Comparison of ENCODE assay signal across 10 cellular contexts in the genomic region with DNA sequence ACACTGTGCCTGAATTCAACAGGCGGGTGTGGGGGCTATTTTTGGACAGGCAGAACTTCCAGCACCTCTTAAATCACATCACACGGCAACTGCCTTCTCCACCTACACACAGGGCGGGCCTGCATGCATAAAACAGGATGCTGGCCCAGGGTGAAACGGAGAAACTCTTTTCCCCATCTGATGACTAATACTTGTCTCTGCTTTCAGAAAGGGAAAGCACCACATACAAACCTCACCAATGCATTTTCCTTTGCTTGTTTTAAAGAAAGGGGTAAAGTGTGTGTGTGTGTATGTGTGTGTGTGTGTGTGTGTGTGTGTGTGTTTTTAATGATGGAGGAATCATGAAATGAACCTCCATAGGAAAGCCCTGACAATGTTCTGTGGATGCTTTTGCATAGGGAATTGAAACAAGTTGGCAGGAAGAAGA. TPM values are rescaled to one million over a fixed set of nuclear protein-coding genes. Genes with fewer than 3 reads are reported as not detected.
A peak's percentile ranks its signal among the peaks of the same experiment; 100 is the strongest.
DNase-seq lines count a peak whose midpoint lies in the region; ATAC-seq and TF ChIP-seq lines count a peak whose summit lies in the region.
"Had no signal": no experiment of that assay in that cellular context is flagged by ENCODE, and none has a peak within 500 bp of the region (broad histone marks: within the 10 kb centered on the region; RNA-seq: fewer than 3 reads in every experiment).

No MANE protein-coding gene starts in this region.

- H3K27me3 ChIP-seq in GM23248 (replicated peaks; ENCODE audit: insufficient read depth) (no peaks in the 10 kb centered on the region), thyroid gland (no peaks in the 10 kb centered on the region)
- no peaks in the 10 kb centered on the region for H3K27me3 ChIP-seq in CD8-positive, alpha-beta memory T cell (ENCODE audit: insufficient read depth, low read length, poor library complexity, severe bottlenecking)
- H3K27me3 ChIP-seq: upper lobe of left lung had no signal

- H3K79me2 ChIP-seq in GM23248 (ENCODE audit: insufficient read depth) = no peaks in the 10 kb centered on the region

- H3K27ac ChIP-seq in GM23248 (peak overlapping the region; percentile 79), thyroid gland (no peak overlapping the region)
- H3K27ac ChIP-seq in CD8-positive, alpha-beta memory T cell (ENCODE audit: low read depth, low read length) = no peak overlapping the region
- H3K27ac ChIP-seq: heart left ventricle, upper lobe of left lung had no signal

- no peaks in the 10 kb centered on the region for H4K20me1 ChIP-seq in GM23248 (ENCODE audit: insufficient read depth)

- POLR2A ChIA-PET in CD8-positive, alpha-beta memory T cell (lab: Charles Lee) = no interaction called here

- no peak overlapping the region for H3K4me3 Mint-ChIP-seq in CD8-positive, alpha-beta memory T cell

- H3K36me3 ChIP-seq in GM23248 (ENCODE audit: low read depth) = no peaks in the 10 kb centered on the region
- no peaks in the 10 kb centered on the region for H3K36me3 ChIP-seq in CD8-positive, alpha-beta memory T cell (ENCODE audit: insufficient read depth, low read length)
- no peaks in the 10 kb centered on the region for H3K36me3 ChIP-seq in thyroid gland
- H3K36me3 ChIP-seq: heart left ventricle, upper lobe of left lung had no signal

- H3K36me3 Mint-ChIP-seq in CD8-positive, alpha-beta memory T cell = no peaks in the 10 kb centered on the region

- H3K4me3 ChIP-seq in GM23248 (peak overlapping the region; percentile 58), thyroid gland (replicated peaks in 1 of 3) (no peak overlapping the region)
- no peak overlapping the region for H3K4me3 ChIP-seq in CD8-positive, alpha-beta memory T cell (ENCODE audit: low read length)
- H3K4me3 ChIP-seq: heart left ventricle, upper lobe of left lung had no signal

- H3K4me1 Mint-ChIP-seq in CD8-positive, alpha-beta memory T cell = no peaks in the 10 kb centered on the region

- H3K27ac Mint-ChIP-seq in CD8-positive, alpha-beta memory T cell = no peak overlapping the region

- H3F3A ChIP-seq in GM23248 (ENCODE audit: insufficient read depth) = peaks cover 38% of the 10 kb centered on the region

- no peak for TF ChIP-seq CTCF in thyroid gland (IDR thresholded peaks at IDR 0.05)

- intact Hi-C loops in thyroid gland (cut with DNase I) = no loop called here

- H2AFZ ChIP-seq in GM23248 = 0 out of 2 replicates have a peak overlapping the region, but pooled peaks have one; percentile 0

- DNase-seq in GM23248 (peak; percentile 96), NOMO-1 treated with DMSO at 0.1 percent for 48 hours (lab: John Stamatoyannopoulos, UW; ENCODE audit: unreplicated experiment) (peak; percentile 23), iPS-NIHi7 (ENCODE audit: extremely low spot score) (peak; percentile 29), NCI-H2227 treated with DMSO at 0.1 percent for 48 hours (lab: John Stamatoyannopoulos, UW) (no peak), thyroid gland (no peak), OCI-M1 (lab: John Stamatoyannopoulos, UW) (no peak)
- DNase-seq in CD8-positive, alpha-beta memory T cell = no peak
- DNase-seq: upper lobe of left lung had no signal

- CTCF ChIA-PET in CD8-positive, alpha-beta memory T cell (lab: Charles Lee) = no interaction called here

- H3K27me3 Mint-ChIP-seq in CD8-positive, alpha-beta memory T cell = peaks cover 1 to 3% of the 10 kb centered on the region in 2 donors

- peak overlapping the region; percentile 77 for H3K4me2 ChIP-seq in GM23248 (ENCODE audit: unreplicated experiment)

- peak overlapping the region; percentile 56 for H3K9ac ChIP-seq in GM23248

- H3K9me3 ChIP-seq in GM23248 (ENCODE audit: low read depth) = no peaks in the 10 kb centered on the region
- no peaks in the 10 kb centered on the region for H3K9me3 ChIP-seq in CD8-positive, alpha-beta memory T cell (ENCODE audit: low read length)
- no peaks in the 10 kb centered on the region for H3K9me3 ChIP-seq in thyroid gland
- H3K9me3 ChIP-seq: heart left ventricle, upper lobe of left lung had no signal

- WGBS in GM23248 (ENCODE audit: low coverage in 1 of 2, low lambda C conversion rate in 2 of 2, missing lambda C conversion rate in 2 of 2), 2 experiments = 0 to 1% methylated on average over 4 of the region's 4 CpGs
- WGBS in thyroid gland, 2 donors = 54 to 74% methylated on average over 4 of the region's 4 CpGs

- ATAC-seq in GM18511 (IDR thresholded peaks at IDR 0.05; ENCODE audit: unreplicated experiment) = peak; percentile 100

- no peak for TF ChIP-seq POLR2A in thyroid gland (IDR thresholded peaks at IDR 0.05)

- peaks cover 0 to 6% (median 0%) of the 10 kb centered on the region in 5 donors for H3K9me3 Mint-ChIP-seq in CD8-positive, alpha-beta memory T cell

- H3K4me1 ChIP-seq in GM23248 (ENCODE audit: insufficient read depth) = peaks cover 38% of the 10 kb centered on the region
- H3K4me1 ChIP-seq in CD8-positive, alpha-beta memory T cell (ENCODE audit: insufficient read depth, low read length) = no peaks in the 10 kb centered on the region
- H3K4me1 ChIP-seq in thyroid gland = no peaks in the 10 kb centered on the region
- H3K4me1 ChIP-seq: heart left ventricle, upper lobe of left lung had no signal

- in situ Hi-C loops in GM23248 (cut with MboI) = no loop called here

- H3K9me2 ChIP-seq in GM23248 (ENCODE audit: insufficient read depth) = no peaks in the 10 kb centered on the region

RNA-seq across cellular contexts. Expression of gene SPAG17, which starts 48.5 kb away (rescaled TPM):
- not detected in 2 replicates for total RNA-seq in GM23248 (2014; rRNA removed; shearing (Covaris generic))
- polyA plus RNA-seq in GM23248 (2016; fragmentation: Nextera tagmentation; extraction: Ambion mirVana) = 0.15 TPM in 1 of 2 replicates, not detected in the other
- not detected for total RNA-seq in CD8-positive, alpha-beta memory T cell
- not detected for polyA plus RNA-seq in CD8-positive, alpha-beta memory T cell
- total RNA-seq in thyroid gland = 10 to 100 TPM in 2 of 4 donors, 1 to 10 TPM in 1, under 1 TPM in 1; 0.81 to 14.6 (median 8.5) TPM
- polyA plus RNA-seq: heart left ventricle had no signal

Comparison
In these comparisons a context has a peak if more than half of its experiments do, and no peak if none do; other contexts are left out.
1. DNase-seq: peak in GM23248 (single experiment), NOMO-1 treated with DMSO at 0.1 percent for 48 hours (single experiment) and iPS-NIHi7 (single experiment); none in NCI-H2227 treated with DMSO at 0.1 percent for 48 hours (single experiment), CD8-positive, alpha-beta memory T cell (0 of 5), thyroid gland (0 of 2) and OCI-M1 (single experiment).